21 cellular contexts compared by ENCODE assay signal in the genomic region with DNA sequence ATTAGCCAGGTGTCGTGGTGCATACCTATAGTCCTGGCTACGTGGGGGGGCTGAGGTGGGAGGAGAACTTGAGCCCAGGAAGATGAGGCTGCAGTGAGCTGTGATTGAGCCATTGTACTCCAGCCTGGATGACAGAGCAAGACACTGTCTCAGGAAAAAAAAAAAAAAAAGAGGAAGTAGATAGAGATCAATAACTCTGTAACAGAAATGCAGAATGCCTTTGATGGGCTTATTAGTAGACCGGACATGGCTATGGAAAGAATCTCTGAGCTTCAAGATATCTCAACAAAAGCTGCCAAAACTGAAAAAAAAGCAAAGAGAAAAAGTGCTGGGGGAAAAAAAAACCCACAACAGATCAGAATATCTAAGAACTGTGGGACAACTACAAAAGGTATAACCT. TPM values are rescaled to one million over a fixed set of nuclear protein-coding genes. Genes with fewer than 3 reads are reported as not detected.
"Had no signal": no experiment of that assay in that cellular context is flagged by ENCODE, and none has a peak within 500 bp of the region (broad histone marks: within the 10 kb centered on the region; RNA-seq: fewer than 3 reads in every experiment).

No MANE protein-coding gene starts in this region.

- H3K27ac ChIP-seq: brain microvascular endothelial cell, coronary artery, parathyroid adenoma, right lobe of liver, SJSA1, thyroid gland, VCaP had no signal

- H3K4me3 ChIP-seq: coronary artery, lung, right lobe of liver, SJSA1, thyroid gland had no signal

- H3K9me3 ChIP-seq: right lobe of liver, SJSA1, thyroid gland had no signal

- H3K27me3 ChIP-seq: brain microvascular endothelial cell, right lobe of liver, SJSA1, thyroid gland had no signal

- H3K36me3 ChIP-seq: brain microvascular endothelial cell had no signal

- H3K4me1 ChIP-seq: parathyroid adenoma, right lobe of liver, SJSA1 had no signal

- H3K27ac Mint-ChIP-seq: mesothelial cell of epicardium, nephron had no signal

- DNase-seq: activated CD4-positive, CD25-positive, alpha-beta regulatory T cell treated with anti-CD3 and anti-CD28 coated beads, Interleukin-2, amount 50 U/mL, for 72 hours; activated CD8-positive, alpha-beta memory T cell treated with anti-CD3 and anti-CD28 coated beads, Interleukin-2, amount 50 U/mL, for 4 hours; aorta; brain microvascular endothelial cell; central memory CD4-positive, alpha-beta T cell; head of caudate nucleus; right lobe of liver; small intestine; stimulated activated CD4-positive, alpha-beta T cell treated with anti-CD3 and anti-CD28 coated beads, Interleukin-15, amount 100 ng/mL, for 24 hours; stimulated activated CD4-positive, alpha-beta T cell treated with anti-CD3 and anti-CD28 coated beads, Interleukin-2, amount 100 ng/mL, for 48 hours; T-helper 9 cell; thyroid gland had no signal

- ATAC-seq: left lobe of liver, right lobe of liver had no signal

- H3K4me1 Mint-ChIP-seq: mesothelial cell of epicardium, nephron had no signal

- H3K9me3 Mint-ChIP-seq: activated T-helper 1 cell treated with anti-CD3 and anti-CD28 coated beads, Interleukin-12 subunit alpha, Interleukin-12 subunit beta, Interleukin-2, Interleukin-4 antibody, amounts not matched to agents 30 ng/mL and 10 ng/mL and 1 ng/mL, durations not matched to agents 14 hours and 24 hours and 36 hours had no signal

- H3K4me3 Mint-ChIP-seq: activated T-helper 1 cell treated with anti-CD3 and anti-CD28 coated beads, Interleukin-12 subunit alpha, Interleukin-12 subunit beta, Interleukin-2, Interleukin-4 antibody, amounts not matched to agents 30 ng/mL and 10 ng/mL and 1 ng/mL, durations not matched to agents 14 hours and 24 hours and 36 hours; mesothelial cell of epicardium; nephron had no signal

RNA-seq across cellular contexts. Expression of a gene that starts 37.5 kb away (rescaled TPM):
- total RNA-seq: SJSA1 had no signal
